In genomic region chr9:78932849-78933627, GRCh38 we compare ENCODE assay signal across 13 cellular contexts.
A peak's percentile ranks its signal among the peaks of the same experiment; 100 is the strongest.
DNase-seq lines count a peak whose midpoint lies in the region; ATAC-seq, FAIRE-seq and TF ChIP-seq lines count a peak whose summit lies in the region.
"Had no signal": no experiment of that assay in that cellular context is flagged by ENCODE, and none has a peak within 500 bp of the region (broad histone marks: within the 10 kb centered on the region; RNA-seq: fewer than 3 reads in every experiment).

No MANE protein-coding gene starts in this region.

- peaks cover 16% of the 10 kb centered on the region for H3K4me1 ChIP-seq in SJSA1 (replicated peaks)
- no peaks in the 10 kb centered on the region for H3K4me1 ChIP-seq in effector memory CD4-positive, alpha-beta T cell (ENCODE audit: control insufficient read depth, insufficient read depth, low read length, poor library complexity, severe bottlenecking)
- H3K4me1 ChIP-seq: transverse colon had no signal

- peak overlapping the region; percentile 67 for H3K27ac ChIP-seq in SJSA1
- H3K27ac ChIP-seq in effector memory CD4-positive, alpha-beta T cell (ENCODE audit: insufficient read depth, low read length, poor library complexity, severe bottlenecking), result no peak overlapping the region
- H3K27ac ChIP-seq: transverse colon had no signal

- no peak for FAIRE-seq in urothelium cell line (lab: Jason Lieb, UNC)

- H3K4me3 ChIP-seq in SJSA1, result no peak overlapping the region
- no peak overlapping the region for H3K4me3 ChIP-seq in fibroblast of pulmonary artery (replicated peaks; ENCODE audit: low read depth, low read length)
- no peak overlapping the region for H3K4me3 ChIP-seq in effector memory CD4-positive, alpha-beta T cell (ENCODE audit: insufficient read depth, low read depth, low read length, poor library complexity, severe bottlenecking)
- H3K4me3 ChIP-seq: transverse colon had no signal

- H3K36me3 ChIP-seq in SJSA1, result no peaks in the 10 kb centered on the region
- no peaks in the 10 kb centered on the region for H3K36me3 ChIP-seq in effector memory CD4-positive, alpha-beta T cell (ENCODE audit: control insufficient read depth, insufficient read depth, low read length)
- H3K36me3 ChIP-seq: transverse colon had no signal

- no peak for ATAC-seq in HG02870 (IDR thresholded peaks at IDR 0.05; ENCODE audit: unreplicated experiment)

- no peaks in the 10 kb centered on the region for H3K27me3 ChIP-seq in SJSA1 (replicated peaks)
- no peaks in the 10 kb centered on the region for H3K27me3 ChIP-seq in effector memory CD4-positive, alpha-beta T cell (replicated peaks; ENCODE audit: control insufficient read depth, insufficient read depth, low read length, poor library complexity, severe bottlenecking)
- H3K27me3 ChIP-seq: transverse colon had no signal

- peaks cover 3% of the 10 kb centered on the region; the same call in 1 of the 2 replicates for H3K9me3 ChIP-seq in SJSA1 (replicated peaks)
- H3K9me3 ChIP-seq in effector memory CD4-positive, alpha-beta T cell (ENCODE audit: control insufficient read depth, low read length), result no peaks in the 10 kb centered on the region
- H3K9me3 ChIP-seq: transverse colon had no signal

- no peak for TF ChIP-seq CTCF in fibroblast of pulmonary artery (IDR thresholded peaks at IDR 0.05; ENCODE audit: low read length, missing control alignments)

- DNase-seq in NCI-H526 (lab: John Stamatoyannopoulos, UW), result peak; percentile 2 to 29
- no peak for DNase-seq in NCI-H526 treated with DMSO at 0.1 percent for 48 hours (lab: John Stamatoyannopoulos, UW)
- peak in 1 of 2 experiments; percentile 56 for DNase-seq in SJSA1 (ENCODE audit: low read depth in 1 of 2, low spot score in 2 of 2)
- DNase-seq in fibroblast of pulmonary artery (ENCODE audit: low read depth), result peak; percentile 72
- peak; percentile 41 for DNase-seq in urothelium cell line (ENCODE audit: low spot score)
- no peak for DNase-seq in NCI-H446 treated with DMSO at 0.1 percent for 48 hours (lab: John Stamatoyannopoulos, UW)
- no peak for DNase-seq in effector memory CD4-positive, alpha-beta T cell
- DNase-seq: activated CD4-positive, alpha-beta T cell treated with anti-CD3 and anti-CD28 coated beads, Interleukin-2, amount 50 U/mL, for 1 hour; cerebellar nuclear complex; H7; NCI-H1694 treated with DMSO at 0.1 percent for 48 hours; transverse colon had no signal

Comparison
In these comparisons a context has a peak if more than half of its experiments do, and no peak if none do; other contexts are left out.
1. DNase-seq: peak in NCI-H526 (2 of 2), fibroblast of pulmonary artery (single experiment) and urothelium cell line (single experiment); none in NCI-H526 treated with DMSO at 0.1 percent for 48 hours (single experiment), NCI-H446 treated with DMSO at 0.1 percent for 48 hours (single experiment) and effector memory CD4-positive, alpha-beta T cell (0 of 3).